Comparison of ENCODE assay signal across 22 cellular contexts in genomic region chr11:72726266-72727220, GRCh38. TPM values are rescaled to one million over a fixed set of nuclear protein-coding genes. Genes with fewer than 3 reads are reported as not detected.
DNase-seq lines count a peak whose midpoint lies in the region; ATAC-seq, FAIRE-seq and TF ChIP-seq lines count a peak whose summit lies in the region.
"Had no signal": no experiment of that assay in that cellular context is flagged by ENCODE, and none has a peak within 500 bp of the region (broad histone marks: within the 10 kb centered on the region; RNA-seq: fewer than 3 reads in every experiment).

No MANE protein-coding gene starts in this region.

- ATAC-seq in CD4-positive, CD25-positive, alpha-beta regulatory T cell (ENCODE audit: low read depth in 2 of 2), result no peak
- ATAC-seq: activated T-cell treated with anti-CD3 and anti-CD28 coated beads, Interleukin-2, amount 50 U/mL, for 72 hours; left lobe of liver; stimulated activated naive CD8-positive, alpha-beta T cell treated with anti-CD3 and anti-CD28 coated beads, Interleukin-15, Interleukin-2, amounts not matched to agents 100 U/mL and 50 U/mL, for 24 hours had no signal

- H3K9me3 ChIP-seq in CD4-positive, CD25-positive, alpha-beta regulatory T cell (ENCODE audit: control insufficient read depth in 2 of 2, low read length in 2 of 2), result no peaks in the 10 kb centered on the region
- no peaks in the 10 kb centered on the region for H3K9me3 ChIP-seq in kidney (ENCODE audit: control insufficient read depth in 1 of 2, low read length in 2 of 2)
- H3K9me3 ChIP-seq in neutrophil, result no peaks in the 10 kb centered on the region
- H3K9me3 ChIP-seq: Caco-2, tibial nerve had no signal

- H3K4me3 Mint-ChIP-seq in CD4-positive, CD25-positive, alpha-beta regulatory T cell, result peak overlapping the region in 1 of 4 donors; percentile 18
- H3K4me3 Mint-ChIP-seq: activated CD4-positive, alpha-beta memory T cell treated with anti-CD3 and anti-CD28 coated beads, Interleukin-2, amount 10 ng/mL, durations not matched to agents 7 days and 5 days; activated naive CD4-positive, alpha-beta T cell treated with anti-CD3 and anti-CD28 coated beads, Interleukin-2, amount 50 U/mL, for 24 hours; activated T-cell treated with anti-CD3 and anti-CD28 coated beads, Interleukin-2, amount 50 U/mL, for 72 hours; T-helper 1 cell treated with Interleukin-12 subunit alpha and Interleukin-12 subunit beta and Interleukin-4 antibody, amounts not matched to agents 30 μg/mL and 1 μg/mL, for 36 hours had no signal

- peaks cover 0 to 1% (median 0%) of the 10 kb centered on the region in 7 donors for H3K9me3 Mint-ChIP-seq in CD4-positive, CD25-positive, alpha-beta regulatory T cell
- H3K9me3 Mint-ChIP-seq: activated naive CD4-positive, alpha-beta T cell treated with anti-CD3 and anti-CD28 coated beads, Interleukin-2, amount 50 U/mL, for 24 hours; activated T-cell treated with anti-CD3 and anti-CD28 coated beads, Interleukin-2, amount 50 U/mL, for 72 hours; T-helper 1 cell treated with Interleukin-12 subunit alpha and Interleukin-12 subunit beta and Interleukin-4 antibody, amounts not matched to agents 30 μg/mL and 1 μg/mL, for 36 hours had no signal

- H3K4me1 Mint-ChIP-seq in CD4-positive, CD25-positive, alpha-beta regulatory T cell, result peaks cover 16 to 67% (median 32%) of the 10 kb centered on the region in 4 donors

- POLR2A ChIA-PET in RWPE1 (lab: Yijun Ruan, JAX; ENCODE audit: low non-redundant PET), result interaction anchor here (0.6 kb wide), 1 partner anchor 970 kb away, joined by 5 read pairs; no protein-coding TSS in a partner anchor

- H3K4me3 ChIP-seq in CD4-positive, CD25-positive, alpha-beta regulatory T cell (ENCODE audit: low read depth, low read length), result no peak overlapping the region
- H3K4me3 ChIP-seq in kidney (ENCODE audit: low read length in 2 of 2) (no peak overlapping the region), neutrophil (ENCODE audit: low read depth in 1 of 2, low read length in 1 of 2) (no peak overlapping the region)
- H3K4me3 ChIP-seq: tibial nerve had no signal

- no peak overlapping the region for H3K27ac ChIP-seq in CD4-positive, CD25-positive, alpha-beta regulatory T cell (ENCODE audit: insufficient read depth, low read length, poor library complexity, severe bottlenecking)
- H3K27ac ChIP-seq in RWPE1, result peak overlapping the region; percentile 97
- H3K27ac ChIP-seq in kidney (ENCODE audit: low read depth in 2 of 2, low read length in 2 of 2), result no peak overlapping the region
- H3K27ac ChIP-seq in neutrophil, result peak overlapping the region; percentile 99
- H3K27ac ChIP-seq: parathyroid adenoma had no signal

- FAIRE-seq in kidney (lab: Jason Lieb, UNC), result no peak
- FAIRE-seq: astrocyte, H1 had no signal

- H3K4me1 ChIP-seq in CD4-positive, CD25-positive, alpha-beta regulatory T cell (ENCODE audit: control insufficient read depth, insufficient read depth, low read length, poor library complexity, severe bottlenecking), result peaks cover 27% of the 10 kb centered on the region
- H3K4me1 ChIP-seq in kidney (ENCODE audit: control insufficient read depth in 1 of 2, insufficient read depth in 1 of 2, low read depth in 1 of 2, low read length in 2 of 2), result peaks cover 10 to 16% of the 10 kb centered on the region in 2 donors
- peaks cover 95 to 100% of the 10 kb centered on the region in 2 experiments for H3K4me1 ChIP-seq in neutrophil (ENCODE audit: control insufficient read depth in 1 of 2, insufficient read depth in 1 of 2, low read depth in 1 of 2, low read length in 1 of 2)

- H3K36me3 Mint-ChIP-seq in CD4-positive, CD25-positive, alpha-beta regulatory T cell, result peaks cover 20% of the 10 kb centered on the region

- H3K9ac ChIP-seq in kidney (ENCODE audit: low read length in 2 of 2), result no peak overlapping the region
- H3K9ac ChIP-seq: parathyroid adenoma had no signal

- DNase-seq in CD4-positive, CD25-positive, alpha-beta regulatory T cell, result no peak
- no peak for DNase-seq in RWPE1 (ENCODE audit: low spot score)
- peak; percentile 71 for DNase-seq in kidney
- DNase-seq in islet precursor cell, result no peak
- no peak for DNase-seq in NCI-H510A treated with DMSO at 0.1 percent for 48 hours (lab: John Stamatoyannopoulos, UW)
- no peak for DNase-seq in T1000 (lab: John Stamatoyannopoulos, UW)
- DNase-seq: activated CD4-positive, alpha-beta memory T cell treated with anti-CD3 and anti-CD28 coated beads, Interleukin-2, amount 10 ng/mL, durations not matched to agents 7 days and 5 days; activated T-cell treated with anti-CD3 and anti-CD28 coated beads, Interleukin-2, amount 50 U/mL, for 72 hours; Caco-2; Karpas-422; NCI-H1930; NCI-H2227 treated with DMSO at 0.1 percent for 48 hours; stimulated activated CD4-positive, alpha-beta T cell treated with anti-CD3 and anti-CD28 coated beads, Interleukin-2, amount 100 ng/mL, for 24 hours; stimulated activated naive CD8-positive, alpha-beta T cell treated with anti-CD3 and anti-CD28 coated beads, Interleukin-15, Interleukin-2, amounts not matched to agents 100 U/mL and 50 U/mL, for 24 hours had no signal

- peaks cover 6% of the 10 kb centered on the region for H3K27me3 Mint-ChIP-seq in CD4-positive, CD25-positive, alpha-beta regulatory T cell
- H3K27me3 Mint-ChIP-seq: activated CD4-positive, alpha-beta memory T cell treated with anti-CD3 and anti-CD28 coated beads, Interleukin-2, amount 10 ng/mL, durations not matched to agents 7 days and 5 days; activated naive CD4-positive, alpha-beta T cell treated with anti-CD3 and anti-CD28 coated beads, Interleukin-2, amount 50 U/mL, for 24 hours had no signal

- H3K36me3 ChIP-seq in CD4-positive, CD25-positive, alpha-beta regulatory T cell (ENCODE audit: control insufficient read depth, insufficient read depth, low read length), result peaks cover 10% of the 10 kb centered on the region
- no peaks in the 10 kb centered on the region for H3K36me3 ChIP-seq in kidney (ENCODE audit: control insufficient read depth in 1 of 2, insufficient read depth in 2 of 2, low read length in 2 of 2)
- H3K36me3 ChIP-seq in neutrophil, result peaks cover 93% of the 10 kb centered on the region

- H3K27me3 ChIP-seq in CD4-positive, CD25-positive, alpha-beta regulatory T cell (ENCODE audit: control insufficient read depth, insufficient read depth, low read length), result no peaks in the 10 kb centered on the region
- H3K27me3 ChIP-seq in neutrophil, result no peaks in the 10 kb centered on the region
- H3K27me3 ChIP-seq: tibial nerve had no signal

- intact Hi-C loops in kidney (cut with DNase I), result loop anchor here (10.0 kb wide), 1 partner anchor 448 kb away; no protein-coding TSS in a partner anchor

- TF ChIP-seq CTCF in RWPE1 (conservative IDR thresholded peaks at IDR 0.05; ENCODE audit: low read depth) (no peak), kidney (IDR thresholded peaks at IDR 0.05; ENCODE audit: borderline replicate concordance, extremely low read depth, insufficient read depth) (no peak), neutrophil (IDR thresholded peaks at IDR 0.05) (no peak)

- CTCF ChIA-PET in RWPE1 (lab: Yijun Ruan, JAX), result interaction anchor here (1.5 to 1.9 kb wide), 3 partner anchors 12 to 452 kb away, joined by 3 to 9 read pairs (median 6); no protein-coding TSS in a partner anchor

- peak overlapping the region in 2 of 3 donors; percentile 42 to 58 for H3K27ac Mint-ChIP-seq in CD4-positive, CD25-positive, alpha-beta regulatory T cell
- H3K27ac Mint-ChIP-seq: activated CD4-positive, alpha-beta memory T cell treated with anti-CD3 and anti-CD28 coated beads, Interleukin-2, amount 10 ng/mL, durations not matched to agents 7 days and 5 days; activated naive CD4-positive, alpha-beta T cell treated with anti-CD3 and anti-CD28 coated beads, Interleukin-2, amount 50 U/mL, for 24 hours; T-helper 1 cell treated with Interleukin-12 subunit alpha and Interleukin-12 subunit beta and Interleukin-4 antibody, amounts not matched to agents 30 μg/mL and 1 μg/mL, for 36 hours had no signal

RNA-seq across cellular contexts. Expression of gene ARAP1, which starts 25.7 kb away (rescaled TPM):
- 136 TPM for total RNA-seq in CD4-positive, CD25-positive, alpha-beta regulatory T cell
- 10 to 100 TPM; 24.7 to 43.7 (median 29.5) TPM for polyA plus RNA-seq in CD4-positive, CD25-positive, alpha-beta regulatory T cell
- total RNA-seq in kidney, result 80.8 TPM
- polyA plus RNA-seq in kidney (ENCODE audit: insufficient read depth, low read depth, low replicate concordance), result 58.2 TPM

RNA-seq across cellular contexts. Expression of gene PDE2A, which starts 52.3 kb away (rescaled TPM):
- total RNA-seq in CD4-positive, CD25-positive, alpha-beta regulatory T cell, result 6.7 TPM
- polyA plus RNA-seq in CD4-positive, CD25-positive, alpha-beta regulatory T cell, result not detected
- 42.0 TPM for total RNA-seq in kidney
- polyA plus RNA-seq in kidney (ENCODE audit: insufficient read depth, low read depth, low replicate concordance), result 12.6 TPM

Comparison
In these comparisons a context has a peak if more than half of its experiments do, and no peak if none do; other contexts are left out.
1. H3K27ac ChIP-seq: peak in RWPE1 (single experiment) and neutrophil (single experiment); none in CD4-positive, CD25-positive, alpha-beta regulatory T cell (single experiment) and kidney (0 of 2).